ENCODE assay signal across 28 cellular contexts in genomic region chr10:128902031-128902710, GRCh38.
"Had no signal": no experiment of that assay in that cellular context is flagged by ENCODE, and none has a peak within 500 bp of the region (broad histone marks: within the 10 kb centered on the region; RNA-seq: fewer than 3 reads in every experiment).

No MANE protein-coding gene starts in this region.

- H3K9me3 ChIP-seq: colonic mucosa, esophagus squamous epithelium, mucosa of descending colon, prostate gland, right atrium auricular region, thoracic aorta, upper lobe of right lung, uterus had no signal

- DNase-seq: colonic mucosa; effector CD8-positive, alpha-beta T cell; endodermal cell; esophagus squamous epithelium; foreskin melanocyte; glutamatergic neuron; hypothalamus; immature natural killer cell; kidney glomerular epithelial cell; left colon; mucosa of descending colon; naive B cell; stimulated activated CD4-positive, alpha-beta T cell treated with anti-CD3 and anti-CD28 coated beads, Interleukin-2, amount 100 ng/mL, for 24 hours; stimulated activated CD4-positive, alpha-beta T cell treated with anti-CD3 and anti-CD28 coated beads, Interleukin-4, amount 100 ng/mL, for 24 hours; stimulated activated naive CD4-positive, alpha-beta T cell treated with Interleukin-2 at 50 U/mL for 16 hours; substantia nigra; upper lobe of right lung; uterus had no signal

- H3K4me3 ChIP-seq: colonic mucosa, esophagus squamous epithelium, lung, mucosa of descending colon, neural progenitor cell, prostate gland, right atrium auricular region, thoracic aorta, tibial nerve, upper lobe of right lung, uterus had no signal

- H3K36me3 ChIP-seq: colonic mucosa, esophagus squamous epithelium, neural progenitor cell, prostate gland, right atrium auricular region, thoracic aorta, tibial nerve, upper lobe of right lung, uterus had no signal

- FAIRE-seq: endothelial cell of umbilical vein had no signal

- H3K4me1 ChIP-seq: colonic mucosa, right atrium auricular region, upper lobe of right lung, uterus had no signal

- H3K4me2 ChIP-seq: neural progenitor cell had no signal

- ATAC-seq: left colon; mucosa of descending colon; natural killer cell treated with Interleukin-12 subunit alpha and Interleukin-12 subunit beta and Interleukin-15 and Interleukin-18, amount 100 ng/mL, for 72 hours; sciatic nerve; stimulated activated effector memory CD8-positive, alpha-beta T cell treated with anti-CD3 and anti-CD28 coated beads, Interleukin-12 subunit alpha, Interleukin-12 subunit beta, amount 100 ng/mL, for 72 hours; upper lobe of right lung had no signal

- H3K9ac ChIP-seq: neural progenitor cell had no signal

- H2AFZ ChIP-seq: neural progenitor cell had no signal

- H3K27me3 ChIP-seq: colonic mucosa, esophagus squamous epithelium, neural progenitor cell, right atrium auricular region, tibial nerve, upper lobe of right lung, uterus had no signal

- H3K27ac ChIP-seq: colonic mucosa, neural progenitor cell, prostate gland, right atrium auricular region, thoracic aorta, tibial nerve, upper lobe of right lung, uterus had no signal
